In genomic region chr18:57423821-57424220, GRCh38 we compare ENCODE assay signal across 11 cellular contexts. TPM values are rescaled to one million over a fixed set of nuclear protein-coding genes. Genes with fewer than 3 reads are reported as not detected.
"Had no signal": no experiment of that assay in that cellular context is flagged by ENCODE, and none has a peak within 500 bp of the region (broad histone marks: within the 10 kb centered on the region; RNA-seq: fewer than 3 reads in every experiment).

No MANE protein-coding gene starts in this region.

- H3K36me3 ChIP-seq: HAP-1 had no signal

- H3K27ac ChIP-seq: GM23248 had no signal

- FAIRE-seq: H1, H54 had no signal

- H3K4me2 ChIP-seq: GM23338 had no signal

- H3K4me3 ChIP-seq: GM23248, GM23338, HAP-1 had no signal

- H3K9me3 ChIP-seq: HAP-1 had no signal

- H3K4me1 ChIP-seq: HAP-1 had no signal

- DNase-seq: GM23248, GOT3, H7, H9, HCEC 1CT, HFFc6 had no signal

- H2AFZ ChIP-seq: GM23248, GM23338 had no signal

- H3K9ac ChIP-seq: GM23248 had no signal

- ATAC-seq: GM23338, HCT116 had no signal

RNA-seq across cellular contexts. Expression of gene ONECUT2, which starts 11.4 kb away (rescaled TPM):
- total RNA-seq: GM23248 had no signal
